ENCODE assay signal across 15 cellular contexts in the genomic region with DNA sequence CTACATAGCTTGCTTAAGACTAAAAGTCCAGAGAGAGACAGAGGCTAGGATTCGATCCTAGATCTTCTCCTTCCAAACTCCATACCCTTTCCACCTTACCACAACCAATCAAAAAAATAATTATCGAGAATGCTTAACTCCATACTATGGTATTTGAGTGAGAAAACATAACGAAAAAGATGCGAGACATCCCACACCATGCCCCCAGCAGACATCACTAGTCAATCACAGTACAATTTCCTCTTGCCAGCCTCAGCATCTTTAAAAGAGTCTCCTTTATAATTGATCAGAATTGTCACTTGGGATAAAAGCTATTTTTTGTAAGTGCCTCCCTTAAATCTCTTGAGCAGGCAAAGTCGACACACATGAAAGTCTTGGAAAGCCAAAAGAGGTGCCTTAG. TPM values are rescaled to one million over a fixed set of nuclear protein-coding genes. Genes with fewer than 3 reads are reported as not detected.
DNase-seq lines count a peak whose midpoint lies in the region; ATAC-seq, FAIRE-seq and TF ChIP-seq lines count a peak whose summit lies in the region.
"Had no signal": no experiment of that assay in that cellular context is flagged by ENCODE, and none has a peak within 500 bp of the region (broad histone marks: within the 10 kb centered on the region; RNA-seq: fewer than 3 reads in every experiment).

No MANE protein-coding gene starts in this region.

- no peaks in the 10 kb centered on the region for H3K36me3 ChIP-seq in CD4-positive, alpha-beta memory T cell (ENCODE audit: insufficient read depth, low read length)
- H3K36me3 ChIP-seq in HEK293 (ENCODE audit: control insufficient read depth in 2 of 2, insufficient read depth in 1 of 2, low read length in 2 of 2) (no peaks in the 10 kb centered on the region), GM12878 (ENCODE audit: control insufficient read depth in 2 of 2, insufficient read depth in 2 of 2, low read length in 1 of 2) (no peaks in the 10 kb centered on the region; a peak in 1 of 4 replicates), psoas muscle (ENCODE audit: insufficient read depth in 1 of 2, low read depth in 1 of 2) (no peaks in the 10 kb centered on the region)

- ATAC-seq in GM12878, result no peak
- ATAC-seq in psoas muscle, result no peak
- ATAC-seq: foreskin keratinocyte had no signal

- in situ Hi-C loops in GM12878 (cut with MboI), result no loop called here

- H3K27me3 Mint-ChIP-seq in CD4-positive, alpha-beta memory T cell, result peaks cover 4 to 7% of the 10 kb centered on the region in 2 donors

- no peaks in the 10 kb centered on the region for H3K36me3 Mint-ChIP-seq in CD4-positive, alpha-beta memory T cell

- no peak for TF ChIP-seq RAD21 in GM12878 (IDR thresholded peaks at IDR 0.05; ENCODE audit: insufficient read depth, low read depth, low read length)

- CTCF ChIA-PET in CD4-positive, alpha-beta memory T cell (lab: Charles Lee; ENCODE audit: partially characterized antibody), result interaction anchor here (1.1 to 1.9 kb wide), 2 partner anchors 9 to 35 kb away, joined by 3 to 5 read pairs; no protein-coding TSS in a partner anchor
- CTCF ChIA-PET in HEK293 (lab: Yijun Ruan, JAX) (no interaction called here), GM12878 (lab: Yijun Ruan, JAX) (interaction anchor here (0.8 to 8.9 kb wide), 12 partner anchors 10 to 116 kb away, joined by 3 to 152 read pairs (median 6); no protein-coding TSS in a partner anchor)

- 35% methylated on average over 5 of the region's 5 CpGs for WGBS in GM12878 (ENCODE audit: insufficient coverage, insufficient replicate concordance, low lambda C conversion rate, missing lambda C conversion rate)
- WGBS in psoas muscle, 3 donors, result 91 to 94% (median 91%) methylated on average over 5 of the region's 5 CpGs

- peaks cover 0 to 3% (median 0%) of the 10 kb centered on the region in 8 donors for H3K9me3 Mint-ChIP-seq in CD4-positive, alpha-beta memory T cell

- H3K9me3 ChIP-seq in CD4-positive, alpha-beta memory T cell (ENCODE audit: control insufficient read depth in 1 of 2, low read length in 2 of 2), result no peaks in the 10 kb centered on the region
- H3K9me3 ChIP-seq in HEK293 (ENCODE audit: control insufficient read depth, insufficient read depth, low read depth, low read length) (no peaks in the 10 kb centered on the region), GM12878 (replicated peaks; ENCODE audit: control insufficient read depth, insufficient read depth, low read length) (no peaks in the 10 kb centered on the region; the same call in 2 of the 3 replicates), psoas muscle (no peaks in the 10 kb centered on the region)

- RAD21 ChIA-PET in GM12878 (lab: Charles Lee; ENCODE audit: unreplicated experiment), result interaction anchor here (0.5 to 9.5 kb wide), 22 partner anchors 9 to 326 kb away, joined by 3 to 188 read pairs (median 3); partner anchors contain the start of gene SMG7

- peak overlapping the region; percentile 73; the same call in 1 of the 2 replicates for H2AFZ ChIP-seq in GM12878 (ENCODE audit: control insufficient read depth, low read depth, low read length)

- intact Hi-C loops in CD4-positive, alpha-beta memory T cell (cut with micrococcal nuclease), result no loop called here
- intact Hi-C loops in GM12878 (cut with micrococcal nuclease; ENCODE audit: unreplicated experiment) (no loop called here), psoas muscle (cut with DNase I) (no loop called here)

- SMC1A ChIA-PET in GM12878 (lab: Charles Lee; ENCODE audit: uncharacterized antibody, unreplicated experiment), result interaction anchor here (0.7 to 11.7 kb wide), 21 partner anchors 9 to 562 kb away, joined by 3 to 363 read pairs (median 5); partner anchors contain the start of genes APOBEC4 and ARPC5

- peak overlapping the region in 5 of 8 donors; percentile 2 to 66 (median 51) for H3K4me3 Mint-ChIP-seq in CD4-positive, alpha-beta memory T cell

- H3K9ac ChIP-seq in GM12878 (ENCODE audit: control insufficient read depth, insufficient read depth, low read length), result peak overlapping the region; percentile 79

- no peak for TF ChIP-seq POLR2A in GM12878 (IDR thresholded peaks at IDR 0.05; ENCODE audit: low read depth, low read length)

- peaks cover 28% of the 10 kb centered on the region for H3K4me1 ChIP-seq in CD4-positive, alpha-beta memory T cell (ENCODE audit: insufficient read depth, low read length)
- H3K4me1 ChIP-seq in HEK293 (ENCODE audit: control insufficient read depth, insufficient read depth, low read length) (no peaks in the 10 kb centered on the region), GM12878 (ENCODE audit: control insufficient read depth, insufficient read depth, low read length) (peaks cover 52% of the 10 kb centered on the region), psoas muscle (no peaks in the 10 kb centered on the region)

- FAIRE-seq in GM12878 (lab: Jason Lieb, UNC), result no peak
- FAIRE-seq: astrocyte had no signal

- no peaks in the 10 kb centered on the region for H4K20me1 ChIP-seq in GM12878 (ENCODE audit: control insufficient read depth, insufficient read depth)

- no peak for TF ChIP-seq CTCF in HEK293 (tag by site-specific recombination; IDR thresholded peaks at IDR 0.05)
- no peak for TF ChIP-seq CTCF in GM12878 (IDR thresholded peaks at IDR 0.05 in 2 of 3, conservative IDR thresholded peaks at IDR 0.05 in 1 of 3; ENCODE audit: control insufficient read depth in 2 of 3, extremely low read depth in 1 of 3, insufficient read depth in 1 of 3, low read depth in 3 of 3, low read length in 3 of 3)
- TF ChIP-seq CTCF in psoas muscle (IDR thresholded peaks at IDR 0.05), result no peak

- peaks cover 21 to 31% (median 26%) of the 10 kb centered on the region in 4 donors for H3K4me1 Mint-ChIP-seq in CD4-positive, alpha-beta memory T cell

- H3K27ac ChIP-seq in CD4-positive, alpha-beta memory T cell (ENCODE audit: low read depth, low read length), result peak overlapping the region; percentile 50
- H3K27ac ChIP-seq in HEK293 (ENCODE audit: extremely low read depth, low read depth, low read length) (no peak overlapping the region), GM12878 (ENCODE audit: control insufficient read depth, insufficient read depth) (peak overlapping the region; percentile 95), psoas muscle (no peak overlapping the region)
- H3K27ac ChIP-seq: foreskin keratinocyte had no signal

- TF ChIP-seq EP300 in GM12878 (IDR thresholded peaks at IDR 0.05; ENCODE audit: borderline replicate concordance in 1 of 2, control insufficient read depth in 1 of 2, low read depth in 2 of 2, low read length in 2 of 2), result no peak

- peak overlapping the region in 6 of 7 donors; percentile 1 to 82 (median 44) for H3K27ac Mint-ChIP-seq in CD4-positive, alpha-beta memory T cell

- peaks cover 15% of the 10 kb centered on the region for H3K79me2 ChIP-seq in GM12878 (ENCODE audit: control insufficient read depth, insufficient read depth, low read length)

- BruUV-seq in GM12878 (replicated peaks; lab: Mats Ljungman, UMichigan), result no TSS peak

- POLR2A ChIA-PET in CD4-positive, alpha-beta memory T cell (lab: Charles Lee; ENCODE audit: partially characterized antibody), result interaction anchor here (2.0 kb wide), 2 partner anchors 9 to 118 kb away, joined by 6 to 8 read pairs; partner anchors contain the start of gene SMG7
- POLR2A ChIA-PET in HEK293 (lab: Yijun Ruan, JAX), result no interaction called here
- POLR2A ChIA-PET in GM12878 (lab: Charles Lee), result interaction anchor here (0.6 to 12.1 kb wide), 9 partner anchors 10 to 349 kb away, joined by 3 to 199 read pairs (median 4); no protein-coding TSS in a partner anchor

- peak overlapping the region; percentile 98 for H3K4me2 ChIP-seq in GM12878 (ENCODE audit: control insufficient read depth, insufficient read depth)

- no peaks in the 10 kb centered on the region for H3K27me3 ChIP-seq in CD4-positive, alpha-beta memory T cell (ENCODE audit: insufficient read depth, low read length)
- no peaks in the 10 kb centered on the region for H3K27me3 ChIP-seq in GM12878 (replicated peaks in 1 of 2; ENCODE audit: control insufficient read depth in 2 of 2, insufficient read depth in 2 of 2, low read length in 1 of 2)
- no peaks in the 10 kb centered on the region for H3K27me3 ChIP-seq in psoas muscle (ENCODE audit: insufficient read depth in 3 of 3, low read length in 2 of 3)
- H3K27me3 ChIP-seq: foreskin keratinocyte had no signal

- no peak for DNase-seq in CD4-positive, alpha-beta memory T cell
- DNase-seq in GM12878 (ENCODE audit: low read depth, low spot score) (no peak), psoas muscle (no peak), CD1c-positive myeloid dendritic cell (ENCODE audit: extremely low spot score) (no peak), Kasumi-1 (lab: John Stamatoyannopoulos, UW) (no peak), nucleus accumbens (lab: John Stamatoyannopoulos, UW) (no peak)
- DNase-seq: COR-L47, foreskin keratinocyte, NCI-H1417, NCI-H524, retina, SHP77 had no signal

- H3K4me3 ChIP-seq in CD4-positive, alpha-beta memory T cell (ENCODE audit: low read length in 2 of 2), result peak overlapping the region in 1 of 2 donors; percentile 16
- no peak overlapping the region for H3K4me3 ChIP-seq in HEK293 (ENCODE audit: low read depth, low read length)
- peak overlapping the region; percentile 73 for H3K4me3 ChIP-seq in GM12878
- H3K4me3 ChIP-seq in psoas muscle, result peak overlapping the region; percentile 41

RNA-seq across cellular contexts. Expression of gene NCF2, which starts 0.9 kb away (rescaled TPM):
- total RNA-seq in CD4-positive, alpha-beta memory T cell, result 1 to 10 TPM; 5.2 to 6.7 TPM
- polyA plus RNA-seq in CD4-positive, alpha-beta memory T cell, result 1 to 10 TPM; 2.0 to 6.9 TPM
- 173 and 175 TPM in 2 replicates for total RNA-seq in GM12878 (2013; cell fraction: nucleolus; rRNA removed)
- 85.5 and 99.5 TPM in 2 replicates for total RNA-seq in GM12878 (2014; rRNA removed)
- 95.7 and 98.4 TPM in 2 replicates for total RNA-seq in GM12878 (2014; rRNA removed; fragmentation: Illumina TruSeq; extraction: Trizol)
- 68.8 and 71.1 TPM in 2 replicates for total RNA-seq in GM12878 (2021)
- polyA plus RNA-seq in GM12878 (2011; ENCODE audit: low read depth), result 19.4 TPM
- 256 and 273 TPM in 2 replicates for polyA plus RNA-seq in GM12878 (2011; rRNA removed)
- 202 and 240 TPM in 2 replicates for polyA plus RNA-seq in GM12878 (2011; cell fraction: cytosol; rRNA removed)
- polyA plus RNA-seq in GM12878 (2011; cell fraction: nucleus; rRNA removed), result 192 and 214 TPM in 2 replicates
- polyA plus RNA-seq in GM12878 (2012), result 24.9 and 29.9 TPM in 2 replicates
- polyA plus RNA-seq in GM12878 (2014; fragmentation: Illumina TruSeq; extraction: Trizol), result 96.9 and 98.4 TPM in 2 replicates
- 10 to 100 TPM; 31.4 to 61.2 TPM for polyA plus RNA-seq in GM12878 (2014; fragmentation: Nextera tagmentation; extraction: Ambion mirVana)
- polyA plus RNA-seq in GM12878 (2014; rRNA removed), result 82.0 and 91.3 TPM in 2 replicates
- 10 to 100 TPM; 43.4 to 49.1 TPM for polyA plus RNA-seq in GM12878 (2016; fragmentation: Nextera tagmentation; extraction: Ambion mirVana)
- polyA minus RNA-seq in GM12878 (2011; rRNA and poly(A)+ RNA removed), result 214 and 342 TPM in 2 replicates
- 62.0 and 76.6 TPM in 2 replicates for polyA minus RNA-seq in GM12878 (2011; cell fraction: cytosol; rRNA and poly(A)+ RNA removed)
- 58.5 and 84.8 TPM in 2 replicates for polyA minus RNA-seq in GM12878 (2011; cell fraction: nucleus; rRNA and poly(A)+ RNA removed)
- total RNA-seq in psoas muscle, result 1 to 10 TPM; 2.3 to 4.3 (median 3.0) TPM
- under 1 TPM; 0.51 to 0.83 (median 0.80) TPM for polyA plus RNA-seq in psoas muscle
- total RNA-seq: myocyte had no signal

RNA-seq across cellular contexts. Expression of gene ARPC5, which starts 46.2 kb away (rescaled TPM):
- total RNA-seq in CD4-positive, alpha-beta memory T cell, result 100 to 1,000 TPM; 106 to 107 TPM
- polyA plus RNA-seq in CD4-positive, alpha-beta memory T cell, result 100 to 1,000 TPM; 391 to 696 TPM
- 63.2 and 67.3 TPM in 2 replicates for total RNA-seq in GM12878 (2013; cell fraction: nucleolus; rRNA removed)
- total RNA-seq in GM12878 (2014; rRNA removed), result 306 and 348 TPM in 2 replicates
- total RNA-seq in GM12878 (2014; rRNA removed; fragmentation: Illumina TruSeq; extraction: Trizol), result 313 and 325 TPM in 2 replicates
- total RNA-seq in GM12878 (2021), result 281 and 291 TPM in 2 replicates
- polyA plus RNA-seq in GM12878 (2011; ENCODE audit: low read depth), result 98.1 TPM
- polyA plus RNA-seq in GM12878 (2011; rRNA removed), result 469 and 611 TPM in 2 replicates
- polyA plus RNA-seq in GM12878 (2011; cell fraction: cytosol; rRNA removed), result 138 and 175 TPM in 2 replicates
- 86.4 and 101 TPM in 2 replicates for polyA plus RNA-seq in GM12878 (2011; cell fraction: nucleus; rRNA removed)
- 217 and 241 TPM in 2 replicates for polyA plus RNA-seq in GM12878 (2012)
- polyA plus RNA-seq in GM12878 (2014; fragmentation: Illumina TruSeq; extraction: Trizol), result 296 and 313 TPM in 2 replicates
- polyA plus RNA-seq in GM12878 (2014; fragmentation: Nextera tagmentation; extraction: Ambion mirVana), result 100 to 1,000 TPM; 246 to 274 TPM
- 238 and 284 TPM in 2 replicates for polyA plus RNA-seq in GM12878 (2014; rRNA removed)
- polyA plus RNA-seq in GM12878 (2016; fragmentation: Nextera tagmentation; extraction: Ambion mirVana), result 100 to 1,000 TPM; 752 to 784 TPM
- 90.1 and 117 TPM in 2 replicates for polyA minus RNA-seq in GM12878 (2011; rRNA and poly(A)+ RNA removed)
- 118 and 126 TPM in 2 replicates for polyA minus RNA-seq in GM12878 (2011; cell fraction: cytosol; rRNA and poly(A)+ RNA removed)
- 47.9 and 94.0 TPM in 2 replicates for polyA minus RNA-seq in GM12878 (2011; cell fraction: nucleus; rRNA and poly(A)+ RNA removed)
- total RNA-seq in psoas muscle, result 10 to 100 TPM; 11.6 to 17.1 (median 12.7) TPM
- 10 to 100 TPM; 13.9 to 31.8 (median 16.4) TPM for polyA plus RNA-seq in psoas muscle

Comparison
In these comparisons a context has a peak if more than half of its experiments do, and no peak if none do; other contexts are left out.
1. H3K27ac ChIP-seq: peak in CD4-positive, alpha-beta memory T cell (single experiment) and GM12878 (single experiment); none in HEK293 (single experiment) and psoas muscle (single experiment).
2. RNA of gene NCF2, which starts 0.9 kb away (total RNA-seq): 68.8 to 175 TPM in GM12878; 5.2 to 6.7 TPM in CD4-positive, alpha-beta memory T cell and 2.3 to 4.3 TPM in psoas muscle; every median in the first group is over 4 times any median in the second.